9 cellular contexts compared by ENCODE assay signal in genomic region chr11:83044958-83045712, GRCh38. TPM values are rescaled to one million over a fixed set of nuclear protein-coding genes. Genes with fewer than 3 reads are reported as not detected.
A peak's percentile ranks its signal among the peaks of the same experiment; 100 is the strongest.
DNase-seq lines count a peak whose midpoint lies in the region; ATAC-seq, FAIRE-seq and TF ChIP-seq lines count a peak whose summit lies in the region.
"Had no signal": no experiment of that assay in that cellular context is flagged by ENCODE, and none has a peak within 500 bp of the region (broad histone marks: within the 10 kb centered on the region; RNA-seq: fewer than 3 reads in every experiment).

No MANE protein-coding gene starts in this region.

- H3K4me2 ChIP-seq in K562 (ENCODE audit: insufficient read depth, low read length): no peak overlapping the region

- H3K79me2 ChIP-seq in K562 (ENCODE audit: control insufficient read depth, insufficient read depth, low read length): no peaks in the 10 kb centered on the region

- CTCF ChIA-PET in CD4-positive, alpha-beta T cell (lab: Charles Lee): no interaction called here
- CTCF ChIA-PET in K562 (lab: Yijun Ruan, JAX; ENCODE audit: low intra/inter-chr PET ratio): interaction anchor here (0.7 kb wide), 1 partner anchor 327 kb away, joined by 3 read pairs; no protein-coding TSS in a partner anchor

- FAIRE-seq in K562 (lab: Jason Lieb, UNC): no peak

- no peaks in the 10 kb centered on the region for H3K27me3 ChIP-seq in CD4-positive, alpha-beta T cell (ENCODE audit: control insufficient read depth, insufficient read depth, low read length)
- H3K27me3 ChIP-seq in K562 (ENCODE audit: control insufficient read depth in 2 of 2, insufficient read depth in 2 of 2, low read length in 2 of 2) (no peaks in the 10 kb centered on the region), lower lobe of right lung (ENCODE audit: low read depth) (no peaks in the 10 kb centered on the region)

- H2AFZ ChIP-seq in K562 (ENCODE audit: low read depth, low read length): no peak overlapping the region

- no peak overlapping the region for H3K27ac Mint-ChIP-seq in CD4-positive, alpha-beta T cell
- H3K27ac Mint-ChIP-seq in stimulated activated naive CD8-positive, alpha-beta T cell treated with anti-CD3 and anti-CD28 coated beads, Interleukin-15, Interleukin-2, amounts not matched to agents 100 ng/mL and 50 ng/mL, for 24 hours: no peak overlapping the region
- no peak overlapping the region for H3K27ac Mint-ChIP-seq in activated T-helper 2 cell treated with anti-CD3 and anti-CD28 coated beads, Interferon-gamma antibody, Interleukin-2, Interleukin-4, amounts not matched to agents 10 μg/mL and 5 μg/mL and 100 μg/mL, durations not matched to agents 14 hours and 24 hours and 36 hours

- peaks cover 25% of the 10 kb centered on the region for H3K4me1 Mint-ChIP-seq in CD4-positive, alpha-beta T cell (ENCODE audit: low read depth)
- H3K4me1 Mint-ChIP-seq in stimulated activated naive CD8-positive, alpha-beta T cell treated with anti-CD3 and anti-CD28 coated beads, Interleukin-15, Interleukin-2, amounts not matched to agents 100 ng/mL and 50 ng/mL, for 24 hours (ENCODE audit: low read depth): peaks cover 47% of the 10 kb centered on the region
- peaks cover 21% of the 10 kb centered on the region for H3K4me1 Mint-ChIP-seq in activated T-helper 2 cell treated with anti-CD3 and anti-CD28 coated beads, Interferon-gamma antibody, Interleukin-2, Interleukin-4, amounts not matched to agents 10 μg/mL and 5 μg/mL and 100 μg/mL, durations not matched to agents 14 hours and 24 hours and 36 hours (ENCODE audit: low read depth)

- H3K4me3 Mint-ChIP-seq in CD4-positive, alpha-beta T cell: no peak overlapping the region
- H3K4me3 Mint-ChIP-seq in stimulated activated naive CD8-positive, alpha-beta T cell treated with anti-CD3 and anti-CD28 coated beads, Interleukin-15, Interleukin-2, amounts not matched to agents 100 ng/mL and 50 ng/mL, for 24 hours: peak overlapping the region; percentile 10
- H3K4me3 Mint-ChIP-seq in activated T-helper 2 cell treated with anti-CD3 and anti-CD28 coated beads, Interferon-gamma antibody, Interleukin-2, Interleukin-4, amounts not matched to agents 10 μg/mL and 5 μg/mL and 100 μg/mL, durations not matched to agents 14 hours and 24 hours and 36 hours (ENCODE audit: low read depth): no peak overlapping the region
- H3K4me3 Mint-ChIP-seq: brain had no signal

- H4K20me1 ChIP-seq in K562 (replicated peaks; ENCODE audit: control insufficient read depth, insufficient read depth, low read length): no peaks in the 10 kb centered on the region

- no peak for TF ChIP-seq EP300 in K562 (IDR thresholded peaks at IDR 0.05; ENCODE audit: low read length)

- H3K9ac ChIP-seq in K562 (ENCODE audit: insufficient read depth in 1 of 2, low read depth in 2 of 2, low read length in 2 of 2): no peak overlapping the region

- H3K4me3 ChIP-seq in K562 (no peak overlapping the region), lower lobe of right lung (no peak overlapping the region)

- H3K36me3 ChIP-seq in K562 (ENCODE audit: control insufficient read depth, insufficient read depth, low read length) (no peaks in the 10 kb centered on the region), lower lobe of right lung (no peaks in the 10 kb centered on the region)

- BruUV-seq in K562 (replicated peaks; lab: Mats Ljungman, UMichigan): no TSS peak

- POLR2A ChIA-PET in CD4-positive, alpha-beta T cell (lab: Charles Lee): interaction anchor here (1.3 kb wide), 1 partner anchor 27 kb away, joined by 4 read pairs; the partner anchor contains the start of gene RAB30
- POLR2A ChIA-PET in K562 (lab: Yijun Ruan, JAX): interaction anchor here (0.9 kb wide), 1 partner anchor 19 kb away, joined by 3 read pairs; no protein-coding TSS in a partner anchor

- peaks cover 1% of the 10 kb centered on the region for H3K36me3 Mint-ChIP-seq in CD4-positive, alpha-beta T cell (ENCODE audit: low read depth)
- peaks cover 5% of the 10 kb centered on the region for H3K36me3 Mint-ChIP-seq in stimulated activated naive CD8-positive, alpha-beta T cell treated with anti-CD3 and anti-CD28 coated beads, Interleukin-15, Interleukin-2, amounts not matched to agents 100 ng/mL and 50 ng/mL, for 24 hours (ENCODE audit: low read depth)
- H3K36me3 Mint-ChIP-seq in activated T-helper 2 cell treated with anti-CD3 and anti-CD28 coated beads, Interferon-gamma antibody, Interleukin-2, Interleukin-4, amounts not matched to agents 10 μg/mL and 5 μg/mL and 100 μg/mL, durations not matched to agents 14 hours and 24 hours and 36 hours (ENCODE audit: low read depth): peaks cover 4% of the 10 kb centered on the region

- H3K27ac ChIP-seq in CD4-positive, alpha-beta T cell (ENCODE audit: low read depth, low read length): no peak overlapping the region
- H3K27ac ChIP-seq in K562 (ENCODE audit: extremely low read depth, low read depth, low read length) (no peak overlapping the region), lower lobe of right lung (no peak overlapping the region)

- intact Hi-C loops in CD4-positive, alpha-beta T cell (cut with DNase I, micrococcal nuclease): no loop called here
- intact Hi-C loops in K562 (cut with micrococcal nuclease) (no loop called here), lower lobe of right lung (cut with DNase I) (no loop called here)
- intact Hi-C loops in activated T-helper 2 cell treated with anti-CD3 and anti-CD28 coated beads, Interferon-gamma antibody, Interleukin-2, Interleukin-4, amounts not matched to agents 10 μg/mL and 5 μg/mL and 100 μg/mL, durations not matched to agents 14 hours and 24 hours and 36 hours (cut with micrococcal nuclease): no loop called here

- no peak for TF ChIP-seq CTCF in CD4-positive, alpha-beta T cell (IDR thresholded peaks at IDR 0.05)
- TF ChIP-seq CTCF in K562 (IDR thresholded peaks at IDR 0.05 in 2 of 3, conservative IDR thresholded peaks at IDR 0.05 in 1 of 3; ENCODE audit: insufficient read depth in 2 of 3, low read depth in 1 of 3, low read length in 3 of 3) (no peak), lower lobe of right lung (IDR thresholded peaks at IDR 0.05) (no peak)

- no peak for TF ChIP-seq POLR2A in K562 (conservative IDR thresholded peaks at IDR 0.05)

- no peak for TF ChIP-seq RAD21 in K562 (CRISPR knock-in tag; conservative IDR thresholded peaks at IDR 0.05 in 1 of 2, IDR thresholded peaks at IDR 0.05 in 1 of 2)

- H3K27me3 Mint-ChIP-seq in CD4-positive, alpha-beta T cell: no peaks in the 10 kb centered on the region
- no peaks in the 10 kb centered on the region for H3K27me3 Mint-ChIP-seq in stimulated activated naive CD8-positive, alpha-beta T cell treated with anti-CD3 and anti-CD28 coated beads, Interleukin-15, Interleukin-2, amounts not matched to agents 100 ng/mL and 50 ng/mL, for 24 hours
- no peaks in the 10 kb centered on the region for H3K27me3 Mint-ChIP-seq in activated T-helper 2 cell treated with anti-CD3 and anti-CD28 coated beads, Interferon-gamma antibody, Interleukin-2, Interleukin-4, amounts not matched to agents 10 μg/mL and 5 μg/mL and 100 μg/mL, durations not matched to agents 14 hours and 24 hours and 36 hours (ENCODE audit: low read depth)

- no peaks in the 10 kb centered on the region for H3K9me3 Mint-ChIP-seq in CD4-positive, alpha-beta T cell
- H3K9me3 Mint-ChIP-seq in stimulated activated naive CD8-positive, alpha-beta T cell treated with anti-CD3 and anti-CD28 coated beads, Interleukin-15, Interleukin-2, amounts not matched to agents 100 ng/mL and 50 ng/mL, for 24 hours: no peaks in the 10 kb centered on the region
- H3K9me3 Mint-ChIP-seq in activated T-helper 2 cell treated with anti-CD3 and anti-CD28 coated beads, Interferon-gamma antibody, Interleukin-2, Interleukin-4, amounts not matched to agents 10 μg/mL and 5 μg/mL and 100 μg/mL, durations not matched to agents 14 hours and 24 hours and 36 hours: no peaks in the 10 kb centered on the region
- H3K9me3 Mint-ChIP-seq: brain had no signal

- in situ Hi-C loops in K562 (cut with MboI): no loop called here

- H3K9me3 ChIP-seq in CD4-positive, alpha-beta T cell (ENCODE audit: control insufficient read depth, low read length): no peaks in the 10 kb centered on the region
- no peaks in the 10 kb centered on the region for H3K9me3 ChIP-seq in K562 (replicated peaks; ENCODE audit: control insufficient read depth, insufficient read depth, low read depth, low read length)
- H3K9me3 ChIP-seq in lower lobe of right lung: no peaks in the 10 kb centered on the region

- peak; percentile 67 for ATAC-seq in CD4-positive, alpha-beta T cell (ENCODE audit: poor library complexity)
- ATAC-seq in GM19467 (IDR thresholded peaks at IDR 0.05; ENCODE audit: unreplicated experiment): peak; percentile 84
- ATAC-seq in K562: peak; percentile 66; the same call in 2 of the 3 replicates
- ATAC-seq in lower lobe of right lung: no peak

- H3K4me1 ChIP-seq in K562 (replicated peaks in 1 of 2; ENCODE audit: control insufficient read depth in 2 of 2, insufficient read depth in 2 of 2, low read length in 2 of 2) (no peaks in the 10 kb centered on the region), lower lobe of right lung (peaks cover 25% of the 10 kb centered on the region)

- H3K9me1 ChIP-seq in K562 (ENCODE audit: control insufficient read depth, insufficient read depth, low read length): no peaks in the 10 kb centered on the region

- WGBS in K562 (ENCODE audit: insufficient coverage, low coverage, missing lambda C conversion rate): 8% methylated on average over 8 of the region's 8 CpGs

- DNase-seq in CD4-positive, alpha-beta T cell: no peak
- DNase-seq in HS-27A (ENCODE audit: low read depth) (peak; percentile 52), K562 (ENCODE audit: extremely low read depth in 1 of 4, low spot score in 3 of 4) (peak in 2 of 4 experiments; percentile 18 to 29), lower lobe of right lung (no peak), SKM-1 treated with dmso at 0.1 percent for 144 hours (lab: John Stamatoyannopoulos, UW; ENCODE audit: unreplicated experiment) (no peak)
- DNase-seq in activated T-helper 2 cell treated with anti-CD3 and anti-CD28 coated beads, Interferon-gamma antibody, Interleukin-2, Interleukin-4, amounts not matched to agents 10 μg/mL and 5 μg/mL and 100 μg/mL, durations not matched to agents 14 hours and 24 hours and 36 hours (ENCODE audit: low spot score): no peak

RNA-seq across cellular contexts. Expression of gene RAB30, which starts 26.6 kb away (rescaled TPM):
- 10 to 100 TPM; 76.2 to 79.2 TPM for total RNA-seq in CD4-positive, alpha-beta T cell
- total RNA-seq in K562 (2011; cell fraction: chromatin; rRNA removed; ENCODE audit: low replicate concordance): 1.1 and 2.7 TPM in 2 replicates
- 0.17 and 0.92 TPM in 2 replicates for total RNA-seq in K562 (2011; cell fraction: nucleolus; rRNA removed)
- 0.88 and 1.5 TPM in 2 replicates for total RNA-seq in K562 (2011; cell fraction: nucleoplasm; rRNA removed)
- 0.29 and 1.2 TPM in 2 replicates for total RNA-seq in K562 (2014; rRNA removed)
- 0.83 and 1.1 TPM in 2 replicates for total RNA-seq in K562 (2014; rRNA removed; fragmentation: Illumina TruSeq; extraction: Trizol)
- 0.58 and 1.1 TPM in 2 replicates for total RNA-seq in K562 (2015; rRNA removed; fragmentation: Illumina TruSeq; extraction: Trizol)
- 0.71 and 0.72 TPM in 2 replicates for total RNA-seq in K562 (2021)
- polyA plus RNA-seq in K562 (2011; rRNA removed): 0.84 and 1.0 TPM in 2 replicates
- polyA plus RNA-seq in K562 (2011; cell fraction: cytosol; rRNA removed): 0.28 and 0.94 TPM in 2 replicates
- polyA plus RNA-seq in K562 (2011; cell fraction: nucleus; rRNA removed): 0.38 and 0.46 TPM in 2 replicates
- polyA plus RNA-seq in K562 (2012): 1.00 and 1.1 TPM in 2 replicates
- 1.3 TPM in 2 replicates for polyA plus RNA-seq in K562 (2014; fragmentation: Illumina TruSeq; extraction: Trizol)
- 1 to 10 TPM in 1 of 2 experiments, under 1 TPM in 1; 0.68 to 1.0 TPM for polyA plus RNA-seq in K562 (2014; fragmentation: Nextera tagmentation; extraction: Ambion mirVana)
- polyA plus RNA-seq in K562 (2014; rRNA removed): 0.29 and 0.42 TPM in 2 replicates
- 1.1 and 3.2 TPM in 2 replicates for polyA minus RNA-seq in K562 (2011; rRNA and poly(A)+ RNA removed)
- 0.38 and 1.4 TPM in 2 replicates for polyA minus RNA-seq in K562 (2011; cell fraction: cytosol; rRNA and poly(A)+ RNA removed)
- polyA minus RNA-seq in K562 (2011; cell fraction: nucleus; rRNA and poly(A)+ RNA removed): 0.27 and 1.00 TPM in 2 replicates
- total RNA-seq in activated T-helper 2 cell treated with anti-CD3 and anti-CD28 coated beads, Interferon-gamma antibody, Interleukin-2, Interleukin-4, amounts not matched to agents 10 μg/mL and 5 μg/mL and 100 μg/mL, durations not matched to agents 14 hours and 24 hours and 36 hours: 29.1 and 31.5 TPM in 2 replicates
- 15.5 TPM for total RNA-seq in lower lobe of right lung

Comparison
In these comparisons a context has a peak if more than half of its experiments do, and no peak if none do; other contexts are left out.
1. ATAC-seq: peak in CD4-positive, alpha-beta T cell (single experiment), GM19467 (single experiment) and K562 (single experiment); none in lower lobe of right lung (0 of 2).